ENCODE assay signal across 1 cellular context in genomic region chr5:171315925-171316257, GRCh38.
TF ChIP-seq lines count a peak whose summit lies in the region.

No MANE protein-coding gene starts in this region.

TF ChIP-seq in WTC11, 78 proteins besides CTCF, POLR2A, EP300 and RAD21 (continued from another document):
- TF ChIP-seq, protein P1, sequence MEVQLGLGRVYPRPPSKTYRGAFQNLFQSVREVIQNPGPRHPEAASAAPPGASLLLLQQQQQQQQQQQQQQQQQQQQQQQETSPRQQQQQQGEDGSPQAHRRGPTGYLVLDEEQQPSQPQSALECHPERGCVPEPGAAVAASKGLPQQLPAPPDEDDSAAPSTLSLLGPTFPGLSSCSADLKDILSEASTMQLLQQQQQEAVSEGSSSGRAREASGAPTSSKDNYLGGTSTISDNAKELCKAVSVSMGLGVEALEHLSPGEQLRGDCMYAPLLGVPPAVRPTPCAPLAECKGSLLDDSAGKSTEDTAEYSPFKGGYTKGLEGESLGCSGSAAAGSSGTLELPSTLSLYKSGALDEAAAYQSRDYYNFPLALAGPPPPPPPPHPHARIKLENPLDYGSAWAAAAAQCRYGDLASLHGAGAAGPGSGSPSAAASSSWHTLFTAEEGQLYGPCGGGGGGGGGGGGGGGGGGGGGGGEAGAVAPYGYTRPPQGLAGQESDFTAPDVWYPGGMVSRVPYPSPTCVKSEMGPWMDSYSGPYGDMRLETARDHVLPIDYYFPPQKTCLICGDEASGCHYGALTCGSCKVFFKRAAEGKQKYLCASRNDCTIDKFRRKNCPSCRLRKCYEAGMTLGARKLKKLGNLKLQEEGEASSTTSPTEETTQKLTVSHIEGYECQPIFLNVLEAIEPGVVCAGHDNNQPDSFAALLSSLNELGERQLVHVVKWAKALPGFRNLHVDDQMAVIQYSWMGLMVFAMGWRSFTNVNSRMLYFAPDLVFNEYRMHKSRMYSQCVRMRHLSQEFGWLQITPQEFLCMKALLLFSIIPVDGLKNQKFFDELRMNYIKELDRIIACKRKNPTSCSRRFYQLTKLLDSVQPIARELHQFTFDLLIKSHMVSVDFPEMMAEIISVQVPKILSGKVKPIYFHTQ (CRISPR knock-in tag; IDR thresholded peaks at IDR 0.05): no peak
- TF ChIP-seq TCF7 (CRISPR knock-in tag; IDR thresholded peaks at IDR 0.05; ENCODE audit: low read depth) (no peak), ZNF138 (CRISPR knock-in tag; conservative IDR thresholded peaks at IDR 0.05) (no peak), PREB (CRISPR knock-in tag; IDR thresholded peaks at IDR 0.05; ENCODE audit: borderline replicate concordance) (no peak)
